8 cellular contexts compared by ENCODE assay signal in genomic region chr17:63549946-63550815, GRCh38. TPM values are rescaled to one million over a fixed set of nuclear protein-coding genes. Genes with fewer than 3 reads are reported as not detected.
DNase-seq lines count a peak whose midpoint lies in the region; ATAC-seq lines count a peak whose summit lies in the region.

Gene DCAF7, plus strand, starts transcription at chr17:63550477. Its CDS starts 201 bp downstream, at chr17:63550678.

- H2AK5ac ChIP-seq in mesendoderm (ENCODE audit: low read length): no peak within 1 kb of the TSS

- peaks cover 15% of the 10 kb centered on the region for H3K36me3 Mint-ChIP-seq in activated CD8-positive, alpha-beta memory T cell treated with anti-CD3 and anti-CD28 coated beads, Interleukin-2, amount 10 ng/mL, durations not matched to agents 7 days and 5 days

- DNase-seq in COR-L47 (lab: John Stamatoyannopoulos, UW) (peak; percentile 100), HUDEP-2 (lab: John Stamatoyannopoulos, UW; ENCODE audit: unreplicated experiment in 76 of 76) (peak; percentile 49 to 100 (median 99)), NT2/D1 (ENCODE audit: low read depth, low spot score) (peak; percentile 98), mesendoderm (peak; percentile 100)
- DNase-seq in activated CD8-positive, alpha-beta memory T cell treated with anti-CD3 and anti-CD28 coated beads, Interleukin-2, amount 10 ng/mL, durations not matched to agents 7 days and 5 days: peak; percentile 100
- peak; percentile 99 for DNase-seq in stimulated activated CD8-positive, alpha-beta memory T cell treated with anti-CD3 and anti-CD28 coated beads, Interleukin-15, amount 100 ng/mL, for 1 hour (ENCODE audit: low read depth)

- H3K36me3 ChIP-seq in NT2/D1 (ENCODE audit: insufficient read depth, insufficient read length, low read length) (peaks cover 18% of the 10 kb centered on the region), endocrine pancreas (ENCODE audit: control insufficient read depth, insufficient read depth, low read length) (no peaks in the 10 kb centered on the region), mesendoderm (ENCODE audit: control insufficient read depth, insufficient read depth, low read length) (no peaks in the 10 kb centered on the region)

- peak within 1 kb of the TSS; percentile 87 for H3K23ac ChIP-seq in mesendoderm (ENCODE audit: low read length)

- H3K9me3 ChIP-seq in NT2/D1 (ENCODE audit: insufficient read depth, low read length) (no peaks in the 10 kb centered on the region), endocrine pancreas (ENCODE audit: control insufficient read depth, low read length) (no peaks in the 10 kb centered on the region)

- H3K79me2 ChIP-seq in mesendoderm (ENCODE audit: control insufficient read depth, insufficient read depth, low read length): peaks cover 35% of the 10 kb centered on the region

- CTCF ChIA-PET in activated CD8-positive, alpha-beta memory T cell treated with anti-CD3 and anti-CD28 coated beads, Interleukin-2, amount 10 ng/mL, durations not matched to agents 7 days and 5 days (lab: Charles Lee): interaction anchor here (0.7 to 4.7 kb wide), 7 partner anchors 18 to 242 kb away, joined by 3 to 38 read pairs (median 4); partner anchors contain the start of gene MAP3K3

- H4K8ac ChIP-seq in mesendoderm (ENCODE audit: low read depth, low read length): peak within 1 kb of the TSS; percentile 58

- peak within 1 kb of the TSS; percentile 74 for H3K27ac ChIP-seq in mesendoderm (ENCODE audit: low read depth, low read length)

- H3K4ac ChIP-seq in mesendoderm (ENCODE audit: low read depth, low read length): peak within 1 kb of the TSS; percentile 70

- H3K4me1 ChIP-seq in NT2/D1 (ENCODE audit: insufficient read depth, insufficient read length): no peaks in the 10 kb centered on the region
- H3K4me1 ChIP-seq in endocrine pancreas (ENCODE audit: control insufficient read depth, insufficient read depth, low read length): peaks cover 15% of the 10 kb centered on the region
- H3K4me1 ChIP-seq in mesendoderm (ENCODE audit: control insufficient read depth, low read depth, low read length): peaks cover 3% of the 10 kb centered on the region

- peak within 1 kb of the TSS; percentile 97 for H3K4me3 ChIP-seq in NT2/D1 (ENCODE audit: insufficient read length, low read depth)
- peak within 1 kb of the TSS; percentile 88 for H3K4me3 ChIP-seq in endocrine pancreas (ENCODE audit: control insufficient read depth, insufficient read depth, low read length)
- H3K4me3 ChIP-seq in mesendoderm (ENCODE audit: low read length): peak within 1 kb of the TSS; percentile 96

- H3K27me3 Mint-ChIP-seq in activated CD8-positive, alpha-beta memory T cell treated with anti-CD3 and anti-CD28 coated beads, Interleukin-2, amount 10 ng/mL, durations not matched to agents 7 days and 5 days: no peaks in the 10 kb centered on the region

- H3K9ac ChIP-seq in NT2/D1 (ENCODE audit: insufficient read length, low read depth) (peak within 1 kb of the TSS; percentile 99), endocrine pancreas (ENCODE audit: control insufficient read depth, insufficient read depth, low read length) (peak within 1 kb of the TSS; percentile 94), mesendoderm (ENCODE audit: low read length) (peak within 1 kb of the TSS; percentile 86)

- H3K27me3 ChIP-seq in NT2/D1 (ENCODE audit: insufficient read depth, insufficient read length) (no peaks in the 10 kb centered on the region), endocrine pancreas (ENCODE audit: control insufficient read depth, insufficient read depth, low read length) (no peaks in the 10 kb centered on the region), mesendoderm (ENCODE audit: insufficient read depth, low read length, poor library complexity) (no peaks in the 10 kb centered on the region)

- ATAC-seq in GM21381 (IDR thresholded peaks at IDR 0.05; ENCODE audit: unreplicated experiment): peak; percentile 94
- peak; percentile 95 for ATAC-seq in activated CD8-positive, alpha-beta memory T cell treated with anti-CD3 and anti-CD28 coated beads, Interleukin-2, amount 10 ng/mL, durations not matched to agents 7 days and 5 days

- H3K18ac ChIP-seq in mesendoderm (ENCODE audit: low read length): peak within 1 kb of the TSS; percentile 55

- peak within 1 kb of the TSS; percentile 93 for H3K56ac ChIP-seq in mesendoderm (ENCODE audit: low read length)

- no peaks in the 10 kb centered on the region for H3K9me3 Mint-ChIP-seq in activated CD8-positive, alpha-beta memory T cell treated with anti-CD3 and anti-CD28 coated beads, Interleukin-2, amount 10 ng/mL, durations not matched to agents 7 days and 5 days (ENCODE audit: low read depth)

- H2BK120ac ChIP-seq in mesendoderm (ENCODE audit: low read depth, low read length): no peak within 1 kb of the TSS

- no peak within 1 kb of the TSS for H4K5ac ChIP-seq in mesendoderm (ENCODE audit: low read length)

- H2BK15ac ChIP-seq in mesendoderm (replicated peaks; ENCODE audit: low read depth): no peak within 1 kb of the TSS

- peak within 1 kb of the TSS; percentile 55 for H2BK5ac ChIP-seq in mesendoderm (ENCODE audit: low read length)

- H3K4me3 Mint-ChIP-seq in activated CD8-positive, alpha-beta memory T cell treated with anti-CD3 and anti-CD28 coated beads, Interleukin-2, amount 10 ng/mL, durations not matched to agents 7 days and 5 days: peak within 1 kb of the TSS; percentile 88

- H3K4me2 ChIP-seq in mesendoderm (ENCODE audit: low read length): peak within 1 kb of the TSS; percentile 83

- WGBS in mesendoderm (ENCODE audit: extremely low coverage, insufficient coverage, low lambda C conversion rate): no CpG with 5 or more reads among the region's 72 CpGs

- H3K4me1 Mint-ChIP-seq in activated CD8-positive, alpha-beta memory T cell treated with anti-CD3 and anti-CD28 coated beads, Interleukin-2, amount 10 ng/mL, durations not matched to agents 7 days and 5 days: peaks cover 33% of the 10 kb centered on the region

- peak within 1 kb of the TSS; percentile 98 for H3K27ac Mint-ChIP-seq in activated CD8-positive, alpha-beta memory T cell treated with anti-CD3 and anti-CD28 coated beads, Interleukin-2, amount 10 ng/mL, durations not matched to agents 7 days and 5 days

- peaks cover 17% of the 10 kb centered on the region for H3K79me1 ChIP-seq in mesendoderm (ENCODE audit: low read length)

RNA-seq across cellular contexts. Expression of gene DCAF7, which starts in this region (rescaled TPM):
- total RNA-seq in activated CD8-positive, alpha-beta memory T cell treated with anti-CD3 and anti-CD28 coated beads, Interleukin-2, amount 10 ng/mL, durations not matched to agents 7 days and 5 days: 100 to 1,000 TPM; 129 to 139 TPM
- 39.7 TPM for polyA plus RNA-seq in mesendoderm (2013, experiment 1 of 2)
- polyA plus RNA-seq in mesendoderm (2013, experiment 2 of 2): 39.6 TPM

Comparison
In these comparisons a context has a peak if more than half of its experiments do, and no peak if none do; other contexts are left out.
1. Peak in every context shown above with its lines: DNase-seq, ATAC-seq, H3K4me3 ChIP-seq and H3K27ac ChIP-seq.